1 cellular context compared by ENCODE assay signal in the genomic region with DNA sequence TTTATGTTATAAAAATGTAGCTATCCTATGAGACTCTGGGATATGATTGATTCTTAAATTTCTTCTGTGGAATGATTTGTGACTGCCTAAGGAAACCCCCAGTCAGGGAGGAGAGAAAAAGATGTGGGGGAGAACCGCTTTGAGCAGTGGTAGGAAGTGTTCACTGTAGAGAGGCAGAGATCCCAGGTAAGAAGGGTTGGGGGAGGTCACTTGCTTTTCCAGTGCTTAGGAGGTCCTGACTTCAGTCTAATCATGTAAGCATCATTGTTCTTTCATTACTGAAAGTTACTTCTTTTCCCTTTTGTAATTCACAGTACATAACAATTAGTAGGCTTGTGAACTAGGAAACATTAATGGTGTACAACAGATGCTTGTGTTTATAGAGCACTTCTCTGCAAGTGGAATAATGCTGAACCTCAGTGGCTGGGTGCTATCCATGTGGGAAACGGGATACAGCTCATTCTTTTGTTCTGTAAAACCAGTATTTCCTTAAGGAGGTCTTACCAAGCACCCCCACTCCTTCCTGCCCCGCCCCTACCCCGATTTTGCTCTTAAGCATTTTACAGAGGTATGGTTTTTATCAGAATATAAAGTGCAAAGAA.
TF ChIP-seq lines count a peak whose summit lies in the region.

No MANE protein-coding gene starts in this region.

TF ChIP-seq in SK-N-SH, 30 proteins besides CTCF, POLR2A, EP300 and RAD21 (continued from another document):
- TF ChIP-seq, protein P1, sequence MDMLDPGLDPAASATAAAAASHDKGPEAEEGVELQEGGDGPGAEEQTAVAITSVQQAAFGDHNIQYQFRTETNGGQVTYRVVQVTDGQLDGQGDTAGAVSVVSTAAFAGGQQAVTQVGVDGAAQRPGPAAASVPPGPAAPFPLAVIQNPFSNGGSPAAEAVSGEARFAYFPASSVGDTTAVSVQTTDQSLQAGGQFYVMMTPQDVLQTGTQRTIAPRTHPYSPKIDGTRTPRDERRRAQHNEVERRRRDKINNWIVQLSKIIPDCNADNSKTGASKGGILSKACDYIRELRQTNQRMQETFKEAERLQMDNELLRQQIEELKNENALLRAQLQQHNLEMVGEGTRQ (IDR thresholded peaks at IDR 0.05; ENCODE audit: borderline replicate concordance, low read depth, low read length): no peak
- TF ChIP-seq FOXM1 (IDR thresholded peaks at IDR 0.05; ENCODE audit: low read depth) (no peak), GABPA (IDR thresholded peaks at IDR 0.05; ENCODE audit: low read depth) (no peak), IRF3 (IDR thresholded peaks at IDR 0.05; ENCODE audit: low read depth, low read length) (no peak), TCF12 (IDR thresholded peaks at IDR 0.05) (no peak), MXI1 (IDR thresholded peaks at IDR 0.05; ENCODE audit: low read depth, low read length) (no peak)
- TF ChIP-seq, protein P2, sequence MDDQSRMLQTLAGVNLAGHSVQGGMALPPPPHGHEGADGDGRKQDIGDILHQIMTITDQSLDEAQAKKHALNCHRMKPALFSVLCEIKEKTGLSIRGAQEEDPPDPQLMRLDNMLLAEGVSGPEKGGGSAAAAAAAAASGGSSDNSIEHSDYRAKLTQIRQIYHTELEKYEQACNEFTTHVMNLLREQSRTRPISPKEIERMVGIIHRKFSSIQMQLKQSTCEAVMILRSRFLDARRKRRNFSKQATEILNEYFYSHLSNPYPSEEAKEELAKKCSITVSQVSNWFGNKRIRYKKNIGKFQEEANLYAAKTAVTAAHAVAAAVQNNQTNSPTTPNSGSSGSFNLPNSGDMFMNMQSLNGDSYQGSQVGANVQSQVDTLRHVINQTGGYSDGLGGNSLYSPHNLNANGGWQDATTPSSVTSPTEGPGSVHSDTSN (IDR thresholded peaks at IDR 0.05): no peak
